ENCODE assay signal across 1 cellular context in genomic region chr6:25083784-25084507, GRCh38.
TF ChIP-seq lines count a peak whose summit lies in the region.

No MANE protein-coding gene starts in this region.

TF ChIP-seq in GM23338, 12 proteins besides CTCF, POLR2A, EP300 and RAD21 (continued from another document):
- TF ChIP-seq ZNF462 (CRISPR knock-in tag; IDR thresholded peaks at IDR 0.05) (no peak), POLR2AphosphoS5 (IDR thresholded peaks at IDR 0.05; ENCODE audit: low read depth) (no peak), NANOG (IDR thresholded peaks at IDR 0.05; ENCODE audit: borderline replicate concordance) (no peak), ZNF331 (CRISPR knock-in tag; IDR thresholded peaks at IDR 0.05; ENCODE audit: low read depth) (no peak), JUNB (IDR thresholded peaks at IDR 0.05; ENCODE audit: unreplicated experiment) (no peak), ZNF114 (CRISPR knock-in tag; IDR thresholded peaks at IDR 0.05) (no peak), EZH2 (IDR thresholded peaks at IDR 0.05; ENCODE audit: low read depth, unreplicated experiment) (no peak), EZH2phosphoT487 (IDR thresholded peaks at IDR 0.05; ENCODE audit: unreplicated experiment) (no peak), STAT1 (IDR thresholded peaks at IDR 0.05; ENCODE audit: unreplicated experiment) (no peak), CREB1 (CRISPR knock-in tag; IDR thresholded peaks at IDR 0.05; ENCODE audit: low read depth) (no peak)
TF ChIP-seq in GM23338: peak in this region for 0.
